In genomic region chr16:89572042-89572441, GRCh38 we compare ENCODE assay signal across 23 cellular contexts. TPM values are rescaled to one million over a fixed set of nuclear protein-coding genes. Genes with fewer than 3 reads are reported as not detected.
A peak's percentile ranks its signal among the peaks of the same experiment; 100 is the strongest.
DNase-seq lines count a peak whose midpoint lies in the region; ATAC-seq, FAIRE-seq and TF ChIP-seq lines count a peak whose summit lies in the region.
"Had no signal": no experiment of that assay in that cellular context is flagged by ENCODE, and none has a peak within 500 bp of the region (broad histone marks: within the 10 kb centered on the region; RNA-seq: fewer than 3 reads in every experiment).

No MANE protein-coding gene starts in this region.

- no peaks in the 10 kb centered on the region for H3K9me3 ChIP-seq in A673 (ENCODE audit: low read depth, low read length, poor library complexity, severe bottlenecking)
- H3K9me3 ChIP-seq in CD4-positive, alpha-beta T cell (ENCODE audit: control insufficient read depth, low read length), result no peaks in the 10 kb centered on the region
- no peaks in the 10 kb centered on the region for H3K9me3 ChIP-seq in KOPT-K1 (ENCODE audit: insufficient read depth, low read length, poor library complexity, severe bottlenecking)
- no peaks in the 10 kb centered on the region for H3K9me3 ChIP-seq in keratinocyte (ENCODE audit: control insufficient read depth, low read depth, low read length)
- H3K9me3 ChIP-seq: ascending aorta, heart left ventricle had no signal

- no peaks in the 10 kb centered on the region for H3K9me3 Mint-ChIP-seq in CD4-positive, alpha-beta T cell
- H3K9me3 Mint-ChIP-seq: effector memory CD8-positive, alpha-beta T cell; immature natural killer cell had no signal

- H4K20me1 ChIP-seq in keratinocyte (ENCODE audit: control insufficient read depth, extremely low read depth, insufficient read depth, low read length), result no peaks in the 10 kb centered on the region

- CTCF ChIA-PET in A673 (lab: Charles Lee), result no interaction called here
- CTCF ChIA-PET in CD4-positive, alpha-beta T cell (lab: Charles Lee), result no interaction called here

- no peaks in the 10 kb centered on the region for H3K36me3 ChIP-seq in A673 (ENCODE audit: insufficient read depth, low read length, poor library complexity, severe bottlenecking)
- H3K36me3 ChIP-seq in KOPT-K1 (ENCODE audit: insufficient read depth, low read length), result peaks cover 13% of the 10 kb centered on the region
- no peaks in the 10 kb centered on the region for H3K36me3 ChIP-seq in keratinocyte (ENCODE audit: control insufficient read depth in 2 of 2, extremely low read depth in 1 of 2, insufficient read depth in 2 of 2, low read length in 2 of 2)
- H3K36me3 ChIP-seq: ascending aorta, heart left ventricle had no signal

- H3K4me1 ChIP-seq in A673 (ENCODE audit: insufficient read depth, low read length, poor library complexity, severe bottlenecking) (peaks cover 17% of the 10 kb centered on the region), keratinocyte (ENCODE audit: control insufficient read depth, extremely low read depth, insufficient read depth, low read length) (peaks cover 5% of the 10 kb centered on the region)

- POLR2A ChIA-PET in A673 (lab: Charles Lee; ENCODE audit: low non-redundant PET), result no interaction called here
- POLR2A ChIA-PET in CD4-positive, alpha-beta T cell (lab: Charles Lee), result interaction anchor here (0.8 kb wide), 1 partner anchor 10 kb away, joined by 4 read pairs; no protein-coding TSS in a partner anchor

- TF ChIP-seq CTCF in A673 (conservative IDR thresholded peaks at IDR 0.05; ENCODE audit: low read depth, low read length) (no peak), keratinocyte (optimal IDR thresholded peaks at IDR 0.05 in 1 of 3, IDR thresholded peaks at IDR 0.05 in 1 of 3, conservative IDR thresholded peaks at IDR 0.05 in 1 of 3; ENCODE audit: extremely low read depth in 1 of 3, insufficient read depth in 2 of 3, low read length in 3 of 3) (no peak)
- no peak for TF ChIP-seq CTCF in CD4-positive, alpha-beta T cell (IDR thresholded peaks at IDR 0.05)

- H3K9ac ChIP-seq in keratinocyte (ENCODE audit: control insufficient read depth, extremely low read depth, insufficient read depth, low read length), result peak overlapping the region; percentile 37

- DNase-seq in A673 (ENCODE audit: low spot score) (no peak), keratinocyte (ENCODE audit: low read depth, low spot score) (no peak), activated gamma-delta T cell (lab: John Stamatoyannopoulos, UW) (no peak), NCI-H1436 (lab: John Stamatoyannopoulos, UW) (no peak), NCI-H2107 (lab: John Stamatoyannopoulos, UW) (no peak)
- DNase-seq in CD4-positive, alpha-beta T cell, result no peak
- DNase-seq: activated naive CD4-positive, alpha-beta T cell treated with Interleukin-2 at 50 U/mL for 16 hours; DMS79 treated with DMSO at 0.1 percent for 48 hours; effector memory CD8-positive, alpha-beta T cell; heart left ventricle; immature natural killer cell; NCI-H1417; NCI-H2171 treated with DMSO at 0.1 percent for 48 hours; NCI-H774; T-helper 9 cell had no signal

- no peaks in the 10 kb centered on the region for H3K36me3 Mint-ChIP-seq in CD4-positive, alpha-beta T cell (ENCODE audit: low read depth)
- H3K36me3 Mint-ChIP-seq: immature natural killer cell had no signal

- H3K27ac ChIP-seq in A673 (ENCODE audit: low read depth, low read length, poor library complexity, severe bottlenecking), result peak overlapping the region; percentile 18
- no peak overlapping the region for H3K27ac ChIP-seq in CD4-positive, alpha-beta T cell (ENCODE audit: low read depth, low read length)
- H3K27ac ChIP-seq in KOPT-K1 (ENCODE audit: low read depth, low read length, poor library complexity, severe bottlenecking), result peak overlapping the region; percentile 19
- no peak overlapping the region for H3K27ac ChIP-seq in keratinocyte (ENCODE audit: control insufficient read depth, insufficient read depth, low read length)
- H3K27ac ChIP-seq: ascending aorta, heart left ventricle had no signal

- no peak for ATAC-seq in CD4-positive, alpha-beta T cell (ENCODE audit: poor library complexity)
- no peak for ATAC-seq in GM21825 (IDR thresholded peaks at IDR 0.05; ENCODE audit: unreplicated experiment)
- ATAC-seq: effector memory CD8-positive, alpha-beta T cell; heart left ventricle had no signal

- dilution Hi-C loops in keratinocyte (cut with MboI; ENCODE audit: extremely low pct_ligation_motif_present, low sequenced_read_pairs), result no loop called here

- no peak overlapping the region for H3K4me3 Mint-ChIP-seq in CD4-positive, alpha-beta T cell

- no peaks in the 10 kb centered on the region for H3K79me2 ChIP-seq in keratinocyte (ENCODE audit: control insufficient read depth, insufficient read depth, low read length)

- peak overlapping the region; percentile 15 for H2AFZ ChIP-seq in keratinocyte (ENCODE audit: control insufficient read depth, low read length)

- FAIRE-seq in keratinocyte (lab: Jason Lieb, UNC), result no peak
- FAIRE-seq: urothelium cell line had no signal

- H3K4me2 ChIP-seq in keratinocyte (ENCODE audit: control insufficient read depth, extremely low read depth, insufficient read depth, low read depth, low read length), result no peak overlapping the region

- BruUV-seq in A673 (replicated peaks; lab: Mats Ljungman, UMichigan), result no TSS peak

- H3K4me3 ChIP-seq in A673 (ENCODE audit: low read depth, low read length, poor library complexity, severe bottlenecking), result no peak overlapping the region
- no peak overlapping the region for H3K4me3 ChIP-seq in keratinocyte (ENCODE audit: control insufficient read depth in 2 of 3, extremely low read depth in 1 of 3, insufficient read depth in 2 of 3, low read depth in 1 of 3, low read length in 3 of 3)
- H3K4me3 ChIP-seq: ascending aorta, heart left ventricle, lung had no signal

- peaks cover 17% of the 10 kb centered on the region for H3K27me3 Mint-ChIP-seq in CD4-positive, alpha-beta T cell

- H3K4me1 Mint-ChIP-seq in CD4-positive, alpha-beta T cell (ENCODE audit: low read depth), result peaks cover 22% of the 10 kb centered on the region

- peak overlapping the region; percentile 25 for H3K27ac Mint-ChIP-seq in CD4-positive, alpha-beta T cell
- H3K27ac Mint-ChIP-seq: effector memory CD8-positive, alpha-beta T cell; immature natural killer cell had no signal

- H3K9me1 ChIP-seq in keratinocyte (ENCODE audit: control insufficient read depth, extremely low read depth, insufficient read depth, low read length), result no peaks in the 10 kb centered on the region

- no peaks in the 10 kb centered on the region for H3K27me3 ChIP-seq in A673 (replicated peaks; ENCODE audit: insufficient read depth, low read depth, low read length, poor library complexity)
- peaks cover 14% of the 10 kb centered on the region for H3K27me3 ChIP-seq in CD4-positive, alpha-beta T cell (ENCODE audit: control insufficient read depth, insufficient read depth, low read length)
- peaks cover 26% of the 10 kb centered on the region for H3K27me3 ChIP-seq in keratinocyte (ENCODE audit: control insufficient read depth, extremely low read depth, insufficient read depth, low read length)

- intact Hi-C loops in A673 (cut with micrococcal nuclease; ENCODE audit: unreplicated experiment), result no loop called here
- intact Hi-C loops in CD4-positive, alpha-beta T cell (cut with DNase I, micrococcal nuclease), result loop anchor here in 1 of 2 experiments (10.0 kb wide), 1 partner anchor 293 kb away; no protein-coding TSS in a partner anchor

RNA-seq across cellular contexts. Expression of gene CPNE7, which starts 3.5 kb away (rescaled TPM):
- 108 and 109 TPM in 2 replicates for total RNA-seq in A673 (2021)
- 1 to 10 TPM; 1.0 to 1.3 TPM for total RNA-seq in CD4-positive, alpha-beta T cell
- 6.2 to 12.4 TPM (median 9.1 TPM) in 3 replicates for polyA plus RNA-seq in keratinocyte
- polyA plus RNA-seq in keratinocyte (2011; ENCODE audit: low read depth), result 22.3 TPM
- polyA plus RNA-seq in keratinocyte (2011; cell fraction: cytosol; rRNA removed), result 1.8 and 3.4 TPM in 2 replicates
- polyA plus RNA-seq in keratinocyte (2011; cell fraction: nucleus; rRNA removed), result 124 and 133 TPM in 2 replicates
- 3.5 and 8.3 TPM in 2 replicates for polyA plus RNA-seq in keratinocyte (2012; ENCODE audit: low replicate concordance)
- 2.6 to 4.3 TPM (median 3.0 TPM) in 3 replicates for polyA minus RNA-seq in keratinocyte
- polyA minus RNA-seq in keratinocyte (2011; cell fraction: cytosol; rRNA and poly(A)+ RNA removed), result 6.7 TPM
- polyA minus RNA-seq in keratinocyte (2011; cell fraction: nucleus; rRNA and poly(A)+ RNA removed), result 12.8 and 13.6 TPM in 2 replicates
- total RNA-seq: ascending aorta, skeletal muscle tissue had no signal

RNA-seq across cellular contexts. Expression of gene RPL13, which starts 11.6 kb away (rescaled TPM):
- total RNA-seq in A673 (2021), result 2,140 and 2,205 TPM in 2 replicates
- total RNA-seq in CD4-positive, alpha-beta T cell, result 1,000 to 10,000 TPM; 4,971 to 5,051 TPM
- 1,741 to 3,736 TPM (median 2,095 TPM) in 3 replicates for polyA plus RNA-seq in keratinocyte
- 556 TPM for polyA plus RNA-seq in keratinocyte (2011; ENCODE audit: low read depth)
- polyA plus RNA-seq in keratinocyte (2011; cell fraction: cytosol; rRNA removed), result 1,111 and 3,827 TPM in 2 replicates
- polyA plus RNA-seq in keratinocyte (2011; cell fraction: nucleus; rRNA removed), result 583 and 788 TPM in 2 replicates
- 2,804 and 3,239 TPM in 2 replicates for polyA plus RNA-seq in keratinocyte (2012; ENCODE audit: low replicate concordance)
- 563 to 886 TPM (median 708 TPM) in 3 replicates for polyA minus RNA-seq in keratinocyte
- 5,316 TPM for polyA minus RNA-seq in keratinocyte (2011; cell fraction: cytosol; rRNA and poly(A)+ RNA removed)
- 452 and 678 TPM in 2 replicates for polyA minus RNA-seq in keratinocyte (2011; cell fraction: nucleus; rRNA and poly(A)+ RNA removed)

RNA-seq across cellular contexts. Expression of gene DPEP1, which starts 41.4 kb away (rescaled TPM):
- 0.49 and 0.52 TPM in 2 replicates for total RNA-seq in A673 (2021)
- not detected for total RNA-seq in CD4-positive, alpha-beta T cell
- 0.09 to 0.13 TPM in 2 of 3 replicates, not detected in the other for polyA plus RNA-seq in keratinocyte
- not detected for polyA plus RNA-seq in keratinocyte (2011; ENCODE audit: low read depth)
- polyA plus RNA-seq in keratinocyte (2011; cell fraction: cytosol; rRNA removed), result not detected in 2 replicates
- polyA plus RNA-seq in keratinocyte (2011; cell fraction: nucleus; rRNA removed), result not detected in 2 replicates
- polyA plus RNA-seq in keratinocyte (2012; ENCODE audit: low replicate concordance), result not detected in 2 replicates
- not detected in 3 replicates for polyA minus RNA-seq in keratinocyte
- not detected for polyA minus RNA-seq in keratinocyte (2011; cell fraction: cytosol; rRNA and poly(A)+ RNA removed)
- not detected in 2 replicates for polyA minus RNA-seq in keratinocyte (2011; cell fraction: nucleus; rRNA and poly(A)+ RNA removed)
- total RNA-seq: ascending aorta, chondrocyte, heart left ventricle, myocyte, skeletal muscle tissue had no signal
- polyA plus RNA-seq: heart left ventricle, immature natural killer cell had no signal

Comparison
In these comparisons a context has a peak if more than half of its experiments do, and no peak if none do; other contexts are left out.
1. H3K27ac ChIP-seq: peak in A673 (single experiment) and KOPT-K1 (single experiment); none in CD4-positive, alpha-beta T cell (single experiment) and keratinocyte (single experiment).
2. RNA of gene CPNE7, which starts 3.5 kb away (total RNA-seq): 108 to 109 TPM in A673; 1.0 to 1.3 TPM in CD4-positive, alpha-beta T cell; every median in the first group is over 10 times any median in the second.